ENCODE assay signal across 8 cellular contexts in the genomic region with DNA sequence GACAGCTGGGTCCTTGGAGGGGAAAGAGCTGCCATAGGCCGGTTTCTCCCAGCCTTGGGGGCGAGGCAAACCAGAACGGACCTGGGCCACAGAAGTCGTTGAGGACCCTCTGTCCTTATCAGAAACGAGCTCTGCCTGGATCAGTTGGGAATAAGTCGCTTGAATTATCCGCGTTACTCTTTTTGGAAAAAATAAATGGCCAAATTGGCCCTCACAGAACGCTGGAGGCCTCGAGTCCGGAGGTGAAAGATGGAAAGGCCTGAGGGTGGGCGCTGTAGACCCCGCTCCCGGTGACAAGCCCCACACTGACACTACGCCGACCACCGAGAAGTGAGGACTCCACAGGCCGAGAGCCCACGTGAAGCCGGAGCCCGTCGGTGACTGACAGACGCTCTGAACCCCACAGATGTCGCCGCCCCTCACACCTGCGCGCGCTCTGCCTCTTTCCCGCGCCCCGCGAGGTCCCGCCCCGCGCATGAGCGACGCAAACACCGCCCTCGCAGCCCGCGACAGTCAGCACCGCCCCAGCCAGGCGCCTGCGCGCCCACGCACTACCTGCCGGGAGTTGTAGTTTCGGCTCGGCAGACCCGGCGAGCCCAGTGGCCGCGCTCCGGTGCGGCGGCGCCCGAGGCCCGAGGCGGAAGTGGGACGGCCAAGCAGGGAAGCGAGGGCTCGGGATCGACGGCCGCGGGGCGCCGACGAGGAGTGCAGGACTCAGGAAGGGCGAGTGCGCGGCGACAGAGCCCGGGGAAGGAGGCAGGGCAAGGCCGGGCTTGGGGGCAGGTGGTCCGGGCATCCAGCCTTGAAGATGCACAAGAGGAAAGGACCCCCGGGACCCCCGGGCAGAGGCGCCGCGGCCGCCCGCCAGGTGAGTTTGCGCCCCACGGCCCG. TPM values are rescaled to one million over a fixed set of nuclear protein-coding genes. Genes with fewer than 3 reads are reported as not detected.
A peak's percentile ranks its signal among the peaks of the same experiment; 100 is the strongest.
DNase-seq lines count a peak whose midpoint lies in the region; TF ChIP-seq lines count a peak whose summit lies in the region.

A gene (minus strand): TSS at position 484 of the 891 bp plus-strand sequence. CDS start 1,225 bp downstream, outside the sequence.
A gene (plus strand): TSS at position 568 of the 891 bp plus-strand sequence. CDS start 241 bp downstream, at position 809.

- H3K36me3 ChIP-seq in DOHH2 (ENCODE audit: control insufficient read depth, low read length) (peaks cover 12% of the 10 kb centered on the region), GM23248 (ENCODE audit: low read depth) (peaks cover 5% of the 10 kb centered on the region; the same call in 1 of the 2 replicates), Loucy (ENCODE audit: insufficient read depth, low read length) (no peaks in the 10 kb centered on the region), neural progenitor cell (no peaks in the 10 kb centered on the region), stomach smooth muscle (ENCODE audit: control insufficient read depth in 2 of 2, insufficient read depth in 2 of 2, low read length in 2 of 2) (peaks cover 0 to 2% of the 10 kb centered on the region in 2 donors)

- peak within 1 kb of the TSS; percentile 75 for H3K9ac ChIP-seq in GM23248
- H3K9ac ChIP-seq in Loucy (ENCODE audit: low read depth, low read length, poor library complexity, severe bottlenecking): peak within 1 kb of the TSS; percentile 79
- no peak within 1 kb of the TSS for H3K9ac ChIP-seq in neural progenitor cell
- H3K9ac ChIP-seq in stomach smooth muscle (ENCODE audit: low read length in 2 of 2): peak within 1 kb of the TSS; percentile 70 to 82

- peak within 1 kb of the TSS; percentile 95 for H2AFZ ChIP-seq in GM23248
- peak within 1 kb of the TSS; percentile 55 for H2AFZ ChIP-seq in Loucy (ENCODE audit: low read length)
- peak within 1 kb of the TSS; percentile 85 for H2AFZ ChIP-seq in neural progenitor cell (replicated peaks)

- peak within 1 kb of the TSS; percentile 85 for H3K4me3 Mint-ChIP-seq in neural progenitor cell

- no peaks in the 10 kb centered on the region for H3K9me3 ChIP-seq in DOHH2 (ENCODE audit: control insufficient read depth, insufficient read depth, low read length)
- no peaks in the 10 kb centered on the region for H3K9me3 ChIP-seq in GM23248 (ENCODE audit: low read depth)
- no peaks in the 10 kb centered on the region for H3K9me3 ChIP-seq in Loucy (ENCODE audit: insufficient read depth, low read depth, low read length)
- H3K9me3 ChIP-seq in neural progenitor cell (ENCODE audit: low read depth): no peaks in the 10 kb centered on the region
- no peaks in the 10 kb centered on the region for H3K9me3 ChIP-seq in stomach smooth muscle (ENCODE audit: control insufficient read depth in 2 of 2, low read length in 2 of 2)

- H4K20me1 ChIP-seq in DOHH2 (ENCODE audit: control insufficient read depth, insufficient read depth, low read depth, low read length) (no peaks in the 10 kb centered on the region), GM23248 (ENCODE audit: insufficient read depth) (no peaks in the 10 kb centered on the region), Loucy (ENCODE audit: insufficient read depth, low read length, poor library complexity, severe bottlenecking) (peaks cover 1% of the 10 kb centered on the region), neural progenitor cell (ENCODE audit: low read depth) (no peaks in the 10 kb centered on the region)

- H3K27ac Mint-ChIP-seq in neural progenitor cell: peak within 1 kb of the TSS; percentile 14

- peak; percentile 68 for TF ChIP-seq POLR2A in Raji (IDR thresholded peaks at IDR 0.05; ENCODE audit: insufficient read depth, low read depth, low read length)

- H3K36me3 Mint-ChIP-seq in neural progenitor cell: peaks cover 6% of the 10 kb centered on the region

- H3K9me2 ChIP-seq in DOHH2 (replicated peaks; ENCODE audit: control insufficient read depth, low read length) (no peaks in the 10 kb centered on the region), GM23248 (ENCODE audit: insufficient read depth) (no peaks in the 10 kb centered on the region), Loucy (replicated peaks; ENCODE audit: low read depth, low read length) (no peaks in the 10 kb centered on the region)

- H3K9me3 Mint-ChIP-seq in neural progenitor cell: no peaks in the 10 kb centered on the region

- H3K4me1 Mint-ChIP-seq in neural progenitor cell: peaks cover 9% of the 10 kb centered on the region

- no peak for TF ChIP-seq CTCF in DOHH2 (IDR thresholded peaks at IDR 0.05; ENCODE audit: low read depth, low read length, poor library complexity, severe bottlenecking)
- TF ChIP-seq CTCF in Loucy (conservative IDR thresholded peaks at IDR 0.05; ENCODE audit: low read length): no peak
- no peak for TF ChIP-seq CTCF in foreskin fibroblast (IDR thresholded peaks at IDR 0.05; ENCODE audit: low read depth, low read length)
- TF ChIP-seq CTCF in neural progenitor cell (IDR thresholded peaks at IDR 0.05): no peak

- no peaks in the 10 kb centered on the region for H3K27me3 ChIP-seq in DOHH2 (ENCODE audit: control insufficient read depth, low read length)
- H3K27me3 ChIP-seq in GM23248 (replicated peaks; ENCODE audit: insufficient read depth): no peaks in the 10 kb centered on the region
- H3K27me3 ChIP-seq in Loucy (ENCODE audit: insufficient read depth, low read length, poor library complexity, severe bottlenecking): no peaks in the 10 kb centered on the region
- H3K27me3 ChIP-seq in neural progenitor cell: peaks cover 10% of the 10 kb centered on the region
- H3K27me3 ChIP-seq in stomach smooth muscle (ENCODE audit: control insufficient read depth in 1 of 2, insufficient read depth in 2 of 2, low read length in 2 of 2): no peaks in the 10 kb centered on the region

- 5 to 6% methylated on average over 75 to 76 of the region's 87 CpGs for WGBS in GM23248 (ENCODE audit: low coverage in 1 of 2, low lambda C conversion rate in 2 of 2, missing lambda C conversion rate in 2 of 2), 2 experiments

- H3K4me3 ChIP-seq in DOHH2 (ENCODE audit: low read length): peak within 1 kb of the TSS; percentile 78
- peak within 1 kb of the TSS; percentile 76 for H3K4me3 ChIP-seq in GM23248
- H3K4me3 ChIP-seq in Loucy (ENCODE audit: low read length, poor library complexity, severe bottlenecking): peak within 1 kb of the TSS; percentile 83
- peak within 1 kb of the TSS; percentile 75 to 93 for H3K4me3 ChIP-seq in foreskin fibroblast (ENCODE audit: low read depth in 1 of 2, low read length in 2 of 2)
- peak within 1 kb of the TSS; percentile 71 for H3K4me3 ChIP-seq in neural progenitor cell
- peak within 1 kb of the TSS; percentile 57 to 81 for H3K4me3 ChIP-seq in stomach smooth muscle (ENCODE audit: low read length in 2 of 2)

- H3K4me2 ChIP-seq in DOHH2 (ENCODE audit: low read length) (peak within 1 kb of the TSS; percentile 80), GM23248 (ENCODE audit: unreplicated experiment) (peak within 1 kb of the TSS; percentile 89), Loucy (ENCODE audit: low read depth, low read length, poor library complexity, severe bottlenecking) (peak within 1 kb of the TSS; percentile 80), neural progenitor cell (peak within 1 kb of the TSS; percentile 83)

- H3K4me1 ChIP-seq in DOHH2 (ENCODE audit: control insufficient read depth, low read length) (peaks cover 27% of the 10 kb centered on the region), GM23248 (ENCODE audit: insufficient read depth) (no peaks in the 10 kb centered on the region), Loucy (ENCODE audit: insufficient read depth, low read length, poor library complexity, severe bottlenecking) (peaks cover 25% of the 10 kb centered on the region), neural progenitor cell (no peaks in the 10 kb centered on the region), stomach smooth muscle (ENCODE audit: control insufficient read depth, insufficient read depth, low read length) (peaks cover 16% of the 10 kb centered on the region)

- H3F3A ChIP-seq in DOHH2 (ENCODE audit: control insufficient read depth, insufficient read depth): no peaks in the 10 kb centered on the region
- no peaks in the 10 kb centered on the region for H3F3A ChIP-seq in GM23248 (ENCODE audit: insufficient read depth)
- no peaks in the 10 kb centered on the region for H3F3A ChIP-seq in Loucy (ENCODE audit: low read depth)
- no peaks in the 10 kb centered on the region for H3F3A ChIP-seq in neural progenitor cell (ENCODE audit: low read depth)

- H3K79me2 ChIP-seq in DOHH2 (ENCODE audit: control insufficient read depth, low read length) (peaks cover 17% of the 10 kb centered on the region), GM23248 (ENCODE audit: insufficient read depth) (no peaks in the 10 kb centered on the region; the same call in 1 of the 2 replicates), Loucy (ENCODE audit: insufficient read depth, low read length) (peaks cover 36% of the 10 kb centered on the region), neural progenitor cell (ENCODE audit: low read depth) (no peaks in the 10 kb centered on the region)

- H3K27ac ChIP-seq in DOHH2 (ENCODE audit: low read depth, low read length) (peak within 1 kb of the TSS; percentile 11; the same call in 1 of the 2 replicates), GM23248 (no peak within 1 kb of the TSS), neural progenitor cell (no peak within 1 kb of the TSS), stomach smooth muscle (ENCODE audit: low read length) (no peak within 1 kb of the TSS)

- in situ Hi-C loops in GM23248 (cut with MboI): no loop called here

- no peaks in the 10 kb centered on the region for H3K27me3 Mint-ChIP-seq in neural progenitor cell (ENCODE audit: insufficient read depth, low read depth)

- peak; percentile 93 for DNase-seq in GM23248
- peak; percentile 89 for DNase-seq in activated gamma-delta T cell (lab: John Stamatoyannopoulos, UW)
- peak; percentile 83 to 95 for DNase-seq in foreskin fibroblast
- DNase-seq in neural progenitor cell (ENCODE audit: low spot score): peak; percentile 95

RNA-seq across cellular contexts. Expression of the first gene that starts in this region (rescaled TPM):
- total RNA-seq in GM23248 (2014; rRNA removed; shearing (Covaris generic)): 0.11 TPM in 1 of 2 replicates, not detected in the other
- polyA plus RNA-seq in GM23248 (2016; fragmentation: Nextera tagmentation; extraction: Ambion mirVana): 0.63 and 2.1 TPM in 2 replicates
- total RNA-seq in neural progenitor cell (ENCODE audit: low replicate concordance): 0.49 and 4.1 TPM in 2 replicates

RNA-seq across cellular contexts. Expression of the second gene that starts in this region (rescaled TPM):
- 20.6 and 22.8 TPM in 2 replicates for total RNA-seq in GM23248 (2014; rRNA removed; shearing (Covaris generic))
- 15.8 and 16.9 TPM in 2 replicates for polyA plus RNA-seq in GM23248 (2016; fragmentation: Nextera tagmentation; extraction: Ambion mirVana)
- total RNA-seq in neural progenitor cell (ENCODE audit: low replicate concordance): 8.1 and 22.0 TPM in 2 replicates
